In genomic region chr15:74064822-74065221, GRCh38 we compare ENCODE assay signal across 1 cellular context.
TF ChIP-seq lines count a peak whose summit lies in the region.

No MANE protein-coding gene starts in this region.

TF ChIP-seq in HEK293, 187 proteins besides CTCF, POLR2A, EP300 and RAD21:
- peak; percentile 44; the same call in 1 of the 2 replicates for TF ChIP-seq EGR2 (tag by site-specific recombination; IDR thresholded peaks at IDR 0.05; ENCODE audit: low read depth)
TF ChIP-seq in HEK293: peak in this region for 1; not testable (repeated sequence) for 186.
